Comparison of ENCODE assay signal across 20 cellular contexts in genomic region chr12:9725471-9725870, GRCh38. TPM values are rescaled to one million over a fixed set of nuclear protein-coding genes. Genes with fewer than 3 reads are reported as not detected.
"Had no signal": no experiment of that assay in that cellular context is flagged by ENCODE, and none has a peak within 500 bp of the region (broad histone marks: within the 10 kb centered on the region; RNA-seq: fewer than 3 reads in every experiment).

No MANE protein-coding gene starts in this region.

- H3K9me3 ChIP-seq: body of pancreas, gastrocnemius medialis, heart left ventricle, right atrium auricular region, stomach, testis, upper lobe of right lung had no signal

- ATAC-seq: activated T-cell treated with anti-CD3 and anti-CD28 coated beads, Interleukin-2, amount 50 U/mL, for 4 hours; body of pancreas; gastrocnemius medialis; heart left ventricle; upper lobe of right lung had no signal

- DNase-seq: activated CD4-positive, alpha-beta T cell treated with anti-CD3 and anti-CD28 coated beads, Interleukin-2, amount 50 U/mL, for 48 hours; activated effector memory CD4-positive, alpha-beta T cell treated with Interleukin-2 at 50 U/mL for 16 hours; activated naive CD8-positive, alpha-beta T cell treated with anti-CD3 and anti-CD28 coated beads for 36 hours; activated T-cell treated with anti-CD3 and anti-CD28 coated beads, Interleukin-2, amount 50 U/mL, for 4 hours; amygdala; body of pancreas; effector CD8-positive, alpha-beta T cell; gastrocnemius medialis; heart left ventricle; immature natural killer cell; nephron progenitor cell; stomach; testis; upper lobe of right lung had no signal

- H3K27ac ChIP-seq: body of pancreas, gastrocnemius medialis, heart left ventricle, right atrium auricular region, skin epidermis, stomach, testis, upper lobe of right lung, VCaP had no signal

- H3K4me3 ChIP-seq: body of pancreas, gastrocnemius medialis, heart left ventricle, right atrium auricular region, skin epidermis, stomach, testis, upper lobe of right lung had no signal

- H3K27ac Mint-ChIP-seq: activated naive CD8-positive, alpha-beta T cell treated with anti-CD3 and anti-CD28 coated beads for 36 hours; immature natural killer cell; nephron progenitor cell; progenitor cell of endocrine pancreas had no signal

- H3K4me1 ChIP-seq: gastrocnemius medialis, right atrium auricular region, testis, upper lobe of right lung had no signal

- H3K4me1 Mint-ChIP-seq: immature natural killer cell, nephron progenitor cell had no signal

- H3K4me3 Mint-ChIP-seq: activated naive CD8-positive, alpha-beta T cell treated with anti-CD3 and anti-CD28 coated beads for 36 hours; activated T-cell treated with anti-CD3 and anti-CD28 coated beads, Interleukin-2, amount 50 U/mL, for 4 hours; immature natural killer cell; nephron progenitor cell had no signal

- H3K27me3 Mint-ChIP-seq: activated naive CD8-positive, alpha-beta T cell treated with anti-CD3 and anti-CD28 coated beads for 36 hours; progenitor cell of endocrine pancreas had no signal

- H3K9me3 Mint-ChIP-seq: activated naive CD8-positive, alpha-beta T cell treated with anti-CD3 and anti-CD28 coated beads for 36 hours; activated T-cell treated with anti-CD3 and anti-CD28 coated beads, Interleukin-2, amount 50 U/mL, for 4 hours; immature natural killer cell; nephron progenitor cell had no signal

- H3K27me3 ChIP-seq: body of pancreas, gastrocnemius medialis, right atrium auricular region, stomach, testis, upper lobe of right lung had no signal

- H3K36me3 ChIP-seq: gastrocnemius medialis, heart left ventricle, right atrium auricular region, stomach, upper lobe of right lung had no signal

RNA-seq across cellular contexts. Expression of gene CLECL1, which starts 7.4 kb away (rescaled TPM):
- total RNA-seq: body of pancreas, fibroblast of lung, gastrocnemius medialis, lower leg skin, progenitor cell of endocrine pancreas, right atrium auricular region, testis had no signal
- polyA plus RNA-seq: fibroblast of lung, heart left ventricle had no signal

RNA-seq across cellular contexts. Expression of gene CD69, which starts 35.2 kb away (rescaled TPM):
- total RNA-seq: fibroblast of lung, progenitor cell of endocrine pancreas had no signal
- polyA plus RNA-seq: fibroblast of lung had no signal
